ENCODE assay signal across 6 cellular contexts in the genomic region with DNA sequence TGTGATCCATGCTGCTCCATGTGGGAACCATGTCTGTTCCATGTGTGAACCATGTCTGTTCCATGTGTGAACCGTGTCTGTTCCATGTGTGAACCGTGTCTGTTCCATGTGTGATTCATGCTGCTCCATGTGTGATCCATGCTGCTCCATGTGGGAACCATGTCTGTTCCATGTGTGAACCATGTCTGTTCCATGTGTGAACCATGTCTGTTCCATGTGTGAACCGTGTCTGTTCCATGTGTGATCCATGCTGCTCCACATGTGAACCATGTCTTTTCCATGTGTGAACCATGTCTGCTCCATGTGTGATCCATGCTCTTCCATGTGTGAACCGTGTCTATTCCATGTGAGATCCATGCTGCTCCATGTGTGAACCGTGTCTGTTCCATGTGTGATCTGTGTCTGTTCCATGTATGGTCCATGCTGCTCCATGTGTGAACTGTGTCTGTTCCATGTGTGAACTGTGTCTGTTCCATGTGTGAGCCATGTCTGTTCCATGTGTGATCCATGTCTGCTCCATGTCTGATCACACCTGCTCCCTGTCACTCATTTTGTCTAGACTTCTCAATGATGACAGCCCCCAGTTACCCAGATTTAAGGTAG. TPM values are rescaled to one million over a fixed set of nuclear protein-coding genes. Genes with fewer than 3 reads are reported as not detected.
"Had no signal": no experiment of that assay in that cellular context is flagged by ENCODE, and none has a peak within 500 bp of the region (broad histone marks: within the 10 kb centered on the region; RNA-seq: fewer than 3 reads in every experiment).

No MANE protein-coding gene starts in this region.

RNA-seq across cellular contexts. Expression of a gene that starts 56.8 kb away (rescaled TPM):
- total RNA-seq: LHCN-M2, MCF 10A, OCI-LY7, PC-3, SK-MEL-5 had no signal
- polyA plus RNA-seq: SK-N-SH had no signal
